In genomic region chr4:74505355-74505978, GRCh38 we compare ENCODE assay signal across 8 cellular contexts.
DNase-seq lines count a peak whose midpoint lies in the region; ATAC-seq, FAIRE-seq and TF ChIP-seq lines count a peak whose summit lies in the region.
"Not testable (repeated sequence)": the region's sequence is repeated elsewhere in the genome, so short reads cannot be mapped to it uniquely, and the experiment has no call there.

No MANE protein-coding gene starts in this region.

- DNase-seq in AG10803 (ENCODE audit: low read depth) = peak; percentile 3
- peak; percentile 82 for DNase-seq in H4 (ENCODE audit: low spot score)
- DNase-seq in NCI-H2081 (lab: John Stamatoyannopoulos, UW) = peak; percentile 4 to 60
- not testable (repeated sequence) for DNase-seq in RWPE2 (ENCODE audit: low spot score)
- peak; percentile 48 for DNase-seq in brain pericyte (ENCODE audit: low read depth, low spot score)
- DNase-seq in fibroblast of lung (ENCODE audit: low read depth in 2 of 2) = peak; percentile 64 to 90
- DNase-seq in HepG2 (ENCODE audit: low spot score) = peak; percentile 70
- peak; percentile 46 for DNase-seq in retinal pigment epithelial cell (ENCODE audit: low read depth)

- not testable (repeated sequence) for FAIRE-seq in HepG2 (lab: Jason Lieb, UNC)

- TF ChIP-seq EP300 in HepG2 (IDR thresholded peaks at IDR 0.05; ENCODE audit: low read depth in 2 of 2, low read length in 2 of 2); HepG2 (CRISPR knock-in tag; IDR thresholded peaks at IDR 0.05; ENCODE audit: borderline replicate concordance): not testable (repeated sequence)

- CTCF ChIA-PET in HepG2 (lab: Yijun Ruan, JAX; ENCODE audit: low intra/inter-chr PET ratio, low total read pairs) = not testable (repeated sequence)

- H3K4me2 ChIP-seq in fibroblast of lung (ENCODE audit: extremely low read depth, insufficient read depth, low read length) (peak overlapping the region; percentile 15), HepG2 (ENCODE audit: low read depth, low read length) (peak overlapping the region; percentile 78)

- ATAC-seq in RWPE2 (ENCODE audit: low read depth) (peak; percentile 67), HepG2 (peak; percentile 80)

- in situ Hi-C loops in HepG2 (cut with HindIII; ENCODE audit: extremely low pct_ligation_motif_present, low pct_unique_long_range_greater_than_20kb) = not testable (repeated sequence)

- not testable (repeated sequence) for H4K20me1 ChIP-seq in fibroblast of lung (ENCODE audit: control insufficient read depth, extremely low read depth, insufficient read depth, low read length); HepG2 (ENCODE audit: insufficient read depth, low read length)

- not testable (repeated sequence) for H3K79me2 ChIP-seq in fibroblast of lung (ENCODE audit: control insufficient read depth, insufficient read depth, low read length); HepG2 (ENCODE audit: insufficient read depth, low read length)

- peak overlapping the region; percentile 80 for H2AFZ ChIP-seq in fibroblast of lung (ENCODE audit: low read length)
- peak overlapping the region; percentile 36 for H2AFZ ChIP-seq in HepG2 (ENCODE audit: low read length)

- peaks cover 39% of the 10 kb centered on the region for H3K4me1 ChIP-seq in RWPE2 (ENCODE audit: insufficient read depth, poor library complexity, severe bottlenecking)
- H3K4me1 ChIP-seq in fibroblast of lung (ENCODE audit: control insufficient read depth, extremely low read depth, insufficient read depth, low read length) = peaks cover 11% of the 10 kb centered on the region
- H3K4me1 ChIP-seq in HepG2 (ENCODE audit: insufficient read depth, low read length) = peaks cover 15% of the 10 kb centered on the region

- peak overlapping the region; percentile 69 for H3K27ac ChIP-seq in RWPE2 (ENCODE audit: poor library complexity, severe bottlenecking)
- H3K27ac ChIP-seq in fibroblast of lung (ENCODE audit: insufficient read depth, low read length); HepG2 (ENCODE audit: extremely low read length, insufficient read depth, low read length): not testable (repeated sequence)

- not testable (repeated sequence) for H3K9ac ChIP-seq in fibroblast of lung (ENCODE audit: insufficient read depth, low read length); HepG2 (ENCODE audit: insufficient read depth, low read depth, low read length)

- intact Hi-C loops in HepG2 (cut with micrococcal nuclease; ENCODE audit: unreplicated experiment) = not testable (repeated sequence)

- POLR2A ChIA-PET in HepG2 (lab: Yijun Ruan, JAX) = interaction anchor here (1.3 kb wide), 1 partner anchor 26 kb away, joined by 4 read pairs; no protein-coding TSS in a partner anchor

- not testable (repeated sequence) for TF ChIP-seq POLR2A in HepG2 (IDR thresholded peaks at IDR 0.05; ENCODE audit: insufficient read depth in 1 of 2, low read depth in 2 of 2, low read length in 2 of 2)

- 27% methylated on average over 3 of the region's 5 CpGs for WGBS in HepG2 (ENCODE audit: low lambda C conversion rate)

- not testable (repeated sequence) for BruUV-seq in HepG2 (replicated peaks; lab: Mats Ljungman, UMichigan)

- H3K9me3 ChIP-seq in RWPE2 (ENCODE audit: severe bottlenecking); fibroblast of lung (ENCODE audit: control insufficient read depth, insufficient read depth, low read depth, low read length); HepG2 (ENCODE audit: low read length): not testable (repeated sequence)

- not testable (repeated sequence) for H3K27me3 ChIP-seq in RWPE2 (ENCODE audit: insufficient read depth, poor library complexity, severe bottlenecking); fibroblast of lung (ENCODE audit: control insufficient read depth, insufficient read depth, low read length); HepG2 (ENCODE audit: control insufficient read depth in 1 of 2, insufficient read depth in 2 of 2, low read length in 2 of 2)

- H3K4me3 ChIP-seq in AG10803 (ENCODE audit: low read length); RWPE2 (ENCODE audit: severe bottlenecking); fibroblast of lung (replicated peaks in 1 of 4; ENCODE audit: control extremely low read depth in 1 of 4, insufficient read depth in 1 of 4, low read depth in 3 of 4, low read length in 4 of 4); retinal pigment epithelial cell (ENCODE audit: low read length): not testable (repeated sequence)
- H3K4me3 ChIP-seq in HepG2 (replicated peaks in 1 of 3; ENCODE audit: insufficient read depth in 1 of 3, low read depth in 2 of 3, low read length in 3 of 3) = peak overlapping the region; percentile 14 to 61 (median 19); a peak in 4 of 6 replicates

- not testable (repeated sequence) for H3K36me3 ChIP-seq in RWPE2 (ENCODE audit: low read depth); fibroblast of lung (ENCODE audit: control insufficient read depth, insufficient read depth, low read length); HepG2 (replicated peaks in 1 of 2; ENCODE audit: control insufficient read depth in 1 of 2, insufficient read depth in 2 of 2, low read length in 2 of 2)

- TF ChIP-seq RAD21 in HepG2 (CRISPR knock-in tag; IDR thresholded peaks at IDR 0.05) = not testable (repeated sequence)

- not testable (repeated sequence) for TF ChIP-seq CTCF in AG10803 (conservative IDR thresholded peaks at IDR 0.05; ENCODE audit: low read length); RWPE2 (IDR thresholded peaks at IDR 0.05; ENCODE audit: poor library complexity, severe bottlenecking); fibroblast of lung (conservative IDR thresholded peaks at IDR 0.05 in 1 of 2, IDR thresholded peaks at IDR 0.05 in 1 of 2; ENCODE audit: low read depth in 1 of 2, low read length in 2 of 2); HepG2 (CRISPR knock-in tag; IDR thresholded peaks at IDR 0.05); retinal pigment epithelial cell (conservative IDR thresholded peaks at IDR 0.05; ENCODE audit: low read depth, low read length)

TF ChIP-seq in HepG2, 621 proteins besides CTCF, POLR2A, EP300 and RAD21 (continues in another document):
- peak; percentile 79; the same call in 1 of the 2 replicates for TF ChIP-seq SP5 (CRISPR knock-in tag; IDR thresholded peaks at IDR 0.05; ENCODE audit: borderline replicate concordance, low read depth)
- TF ChIP-seq ELF1 (CRISPR knock-in tag; IDR thresholded peaks at IDR 0.05) = 0 out of 2 replicates have a peak, but pooled peaks have one; percentile 21
- 0 out of 2 replicates have a peak, but pooled peaks have one; percentile 17 for TF ChIP-seq ZNF687 (CRISPR knock-in tag; IDR thresholded peaks at IDR 0.05)
- peak; percentile 29; the same call in 1 of the 2 replicates for TF ChIP-seq CBX5 (CRISPR knock-in tag; IDR thresholded peaks at IDR 0.05; ENCODE audit: borderline replicate concordance)
- TF ChIP-seq FOXA3 (CRISPR knock-in tag; IDR thresholded peaks at IDR 0.05) = peak; percentile 83
- 0 out of 2 replicates have a peak, but pooled peaks have one; percentile 22 for TF ChIP-seq ZNF350 (CRISPR knock-in tag; IDR thresholded peaks at IDR 0.05; ENCODE audit: borderline replicate concordance, low read depth)
- peak; percentile 82 for TF ChIP-seq YY1 (IDR thresholded peaks at IDR 0.05; ENCODE audit: insufficient read depth, insufficient replicate concordance, low read depth, low read length)
